In genomic region chr7:144842377-144842851, GRCh38 we compare ENCODE assay signal across 8 cellular contexts. TPM values are rescaled to one million over a fixed set of nuclear protein-coding genes. Genes with fewer than 3 reads are reported as not detected.
A peak's percentile ranks its signal among the peaks of the same experiment; 100 is the strongest.
DNase-seq lines count a peak whose midpoint lies in the region; ATAC-seq, FAIRE-seq and TF ChIP-seq lines count a peak whose summit lies in the region.

No MANE protein-coding gene starts in this region.

- H3K79me2 ChIP-seq in HepG2 (ENCODE audit: insufficient read depth, low read length) = no peaks in the 10 kb centered on the region

- peak; percentile 85 for ATAC-seq in GM21526 (IDR thresholded peaks at IDR 0.05; ENCODE audit: low FRiP score, unreplicated experiment)
- ATAC-seq in HG03575 (IDR thresholded peaks at IDR 0.05; ENCODE audit: extremely low read depth, insufficient number of reproducible peaks, low FRiP score, unreplicated experiment) = peak; percentile 73
- ATAC-seq in HepG2 = no peak

- in situ Hi-C loops in HepG2 (cut with HindIII; ENCODE audit: extremely low pct_ligation_motif_present, low pct_unique_long_range_greater_than_20kb) = no loop called here

- peak overlapping the region; percentile 52 for H2AFZ ChIP-seq in HepG2 (ENCODE audit: low read length)

- POLR2A ChIA-PET in HepG2 (lab: Yijun Ruan, JAX) = no interaction called here

- peak; percentile 66 for DNase-seq in GM12865 (ENCODE audit: low read depth)
- peak; percentile 33 for DNase-seq in activated naive CD8-positive, alpha-beta T cell treated with anti-CD3 and anti-CD28 coated beads for 36 hours
- no peak for DNase-seq in HepG2 (ENCODE audit: low spot score)
- no peak for DNase-seq in activated gamma-delta T cell (lab: John Stamatoyannopoulos, UW)
- no peak for DNase-seq in occipital lobe (lab: John Stamatoyannopoulos, UW)
- no peak for DNase-seq in COLO668 (lab: John Stamatoyannopoulos, UW; ENCODE audit: unreplicated experiment)

- H3K36me3 Mint-ChIP-seq in activated naive CD8-positive, alpha-beta T cell treated with anti-CD3 and anti-CD28 coated beads for 36 hours = peaks cover 20% of the 10 kb centered on the region

- no peaks in the 10 kb centered on the region for H3K9me3 ChIP-seq in HepG2 (ENCODE audit: low read length)

- H3K4me3 ChIP-seq in GM12865 (ENCODE audit: low read depth, low read length) (no peak overlapping the region), HepG2 (replicated peaks in 1 of 3; ENCODE audit: insufficient read depth in 1 of 3, low read depth in 2 of 3, low read length in 3 of 3) (no peak overlapping the region)

- no peak for TF ChIP-seq POLR2A in HepG2 (IDR thresholded peaks at IDR 0.05; ENCODE audit: insufficient read depth in 1 of 2, low read depth in 2 of 2, low read length in 2 of 2)

- peaks cover 15% of the 10 kb centered on the region for H3K4me1 Mint-ChIP-seq in activated naive CD8-positive, alpha-beta T cell treated with anti-CD3 and anti-CD28 coated beads for 36 hours

- H3K9me3 Mint-ChIP-seq in activated naive CD8-positive, alpha-beta T cell treated with anti-CD3 and anti-CD28 coated beads for 36 hours = peaks cover 30% of the 10 kb centered on the region

- no peaks in the 10 kb centered on the region for H4K20me1 ChIP-seq in HepG2 (ENCODE audit: insufficient read depth, low read length)

- no TSS peak for BruUV-seq in HepG2 (replicated peaks; lab: Mats Ljungman, UMichigan)

- H3K9ac ChIP-seq in HepG2 (ENCODE audit: insufficient read depth, low read depth, low read length) = no peak overlapping the region

- WGBS in HepG2 (ENCODE audit: low lambda C conversion rate) = 2% methylated on average over 6 of the region's 6 CpGs

- no peak for TF ChIP-seq RAD21 in HepG2 (CRISPR knock-in tag; IDR thresholded peaks at IDR 0.05)

- intact Hi-C loops in HepG2 (cut with micrococcal nuclease; ENCODE audit: unreplicated experiment) = no loop called here

- TF ChIP-seq CTCF in GM12865 (IDR thresholded peaks at IDR 0.05; ENCODE audit: insufficient read depth, low read depth, low read length, missing control alignments) = no peak
- no peak for TF ChIP-seq CTCF in HepG2 (CRISPR knock-in tag; IDR thresholded peaks at IDR 0.05)

- no peak overlapping the region for H3K27ac ChIP-seq in HepG2 (ENCODE audit: extremely low read length, insufficient read depth, low read length)

- no peaks in the 10 kb centered on the region for H3K36me3 ChIP-seq in HepG2 (replicated peaks in 1 of 2; ENCODE audit: control insufficient read depth in 1 of 2, insufficient read depth in 2 of 2, low read length in 2 of 2)

- peak overlapping the region; percentile 93 for H3K27ac Mint-ChIP-seq in activated naive CD8-positive, alpha-beta T cell treated with anti-CD3 and anti-CD28 coated beads for 36 hours

- H3K4me3 Mint-ChIP-seq in activated naive CD8-positive, alpha-beta T cell treated with anti-CD3 and anti-CD28 coated beads for 36 hours = peak overlapping the region; percentile 12

- CTCF ChIA-PET in HepG2 (lab: Yijun Ruan, JAX; ENCODE audit: low intra/inter-chr PET ratio, low total read pairs) = no interaction called here

- H3K4me2 ChIP-seq in HepG2 (ENCODE audit: low read depth, low read length) = no peak overlapping the region; the same call in 1 of the 2 replicates

- no peaks in the 10 kb centered on the region for H3K27me3 ChIP-seq in HepG2 (ENCODE audit: control insufficient read depth in 1 of 2, insufficient read depth in 2 of 2, low read length in 2 of 2)

- H3K4me1 ChIP-seq in HepG2 (ENCODE audit: insufficient read depth, low read length) = no peaks in the 10 kb centered on the region

- TF ChIP-seq EP300 in HepG2 (IDR thresholded peaks at IDR 0.05; ENCODE audit: low read depth in 2 of 2, low read length in 2 of 2) (no peak), HepG2 (CRISPR knock-in tag; IDR thresholded peaks at IDR 0.05; ENCODE audit: borderline replicate concordance) (no peak)

- no peaks in the 10 kb centered on the region for H3K27me3 Mint-ChIP-seq in activated naive CD8-positive, alpha-beta T cell treated with anti-CD3 and anti-CD28 coated beads for 36 hours

- no peak for FAIRE-seq in HepG2 (lab: Jason Lieb, UNC)

TF ChIP-seq in HepG2, 621 proteins besides CTCF, POLR2A, EP300 and RAD21:
- TF ChIP-seq GABPA (IDR thresholded peaks at IDR 0.05; ENCODE audit: low read depth, low read length) (no peak), GABPA (CRISPR knock-in tag; IDR thresholded peaks at IDR 0.05; ENCODE audit: low read depth) (0 out of 2 replicates have a peak, but pooled peaks have one; percentile 27), ZNF704 (CRISPR knock-in tag; IDR thresholded peaks at IDR 0.05; ENCODE audit: borderline replicate concordance) (no peak), HNRNPUL1 (IDR thresholded peaks at IDR 0.05; ENCODE audit: low read depth, low read length) (no peak)
TF ChIP-seq in HepG2: peak in this region for 1.

RNA-seq across cellular contexts. Expression of gene TPK1, which starts 6.6 kb away (rescaled TPM):
- total RNA-seq in activated naive CD8-positive, alpha-beta T cell treated with anti-CD3 and anti-CD28 coated beads for 36 hours = 10 to 100 TPM; 16.7 to 21.4 TPM
- total RNA-seq in HepG2 (2016; rRNA removed; fragmentation: Illumina TruSeq; extraction: Trizol) (1.0 and 1.4 TPM in 2 replicates), occipital lobe (5.6 TPM)
- 1.3 and 1.7 TPM in 2 replicates for total RNA-seq in HepG2 (2016; cell fraction: cytosol; rRNA removed; fragmentation: Illumina TruSeq; extraction: Trizol; ENCODE audit: low read depth)
- 0.45 and 1.3 TPM in 2 replicates for total RNA-seq in HepG2 (2016; cell fraction: insoluble cytoplasmic fraction; rRNA removed; fragmentation: Illumina TruSeq; extraction: Trizol)
- total RNA-seq in HepG2 (2016; cell fraction: membrane; rRNA removed; fragmentation: Illumina TruSeq; extraction: Trizol) = 1.1 TPM in 2 replicates
- 0.75 and 1.7 TPM in 2 replicates for total RNA-seq in HepG2 (2016; cell fraction: nucleus; rRNA removed; fragmentation: Illumina TruSeq; extraction: Trizol)
- 0.74 and 1.2 TPM in 2 replicates for polyA plus RNA-seq in HepG2 (2011; rRNA removed)
- 0.42 and 0.62 TPM in 2 replicates for polyA plus RNA-seq in HepG2 (2011; cell fraction: cytosol; rRNA removed)
- 0.43 and 0.62 TPM in 2 replicates for polyA plus RNA-seq in HepG2 (2011; cell fraction: nucleus; rRNA removed)
- 0.25 and 0.61 TPM in 2 replicates for polyA plus RNA-seq in HepG2 (2012)
- 0.74 and 1.2 TPM in 2 replicates for polyA plus RNA-seq in HepG2 (2016; cell fraction: cytosol; fragmentation: Illumina TruSeq; extraction: Trizol; ENCODE audit: low read depth)
- polyA plus RNA-seq in HepG2 (2016; cell fraction: insoluble cytoplasmic fraction; fragmentation: Illumina TruSeq; extraction: Trizol; ENCODE audit: low read depth) = 0.61 and 1.4 TPM in 2 replicates
- polyA plus RNA-seq in HepG2 (2016; cell fraction: membrane; fragmentation: Illumina TruSeq; extraction: Trizol; ENCODE audit: low read depth) = 0.98 and 1.2 TPM in 2 replicates
- polyA plus RNA-seq in HepG2 (2016; cell fraction: nucleus; fragmentation: Illumina TruSeq; extraction: Trizol; ENCODE audit: insufficient read depth, low read depth) = 0.56 and 0.72 TPM in 2 replicates
- polyA minus RNA-seq in HepG2 (2011; rRNA and poly(A)+ RNA removed; ENCODE audit: low replicate concordance) = 2.8 and 13.1 TPM in 2 replicates
- 0.40 TPM in 1 of 2 replicates, not detected in the other for polyA minus RNA-seq in HepG2 (2011; cell fraction: cytosol; rRNA and poly(A)+ RNA removed)
- 4.0 and 4.7 TPM in 2 replicates for polyA minus RNA-seq in HepG2 (2011; cell fraction: nucleus; rRNA and poly(A)+ RNA removed)

Comparison
In these comparisons a context has a peak if more than half of its experiments do, and no peak if none do; other contexts are left out.
1. DNase-seq: peak in GM12865 (single experiment) and activated naive CD8-positive, alpha-beta T cell treated with anti-CD3 and anti-CD28 coated beads for 36 hours (single experiment); none in HepG2 (single experiment), activated gamma-delta T cell (single experiment), occipital lobe (single experiment) and COLO668 (single experiment).